ENCODE assay signal across 1 cellular context in the genomic region with DNA sequence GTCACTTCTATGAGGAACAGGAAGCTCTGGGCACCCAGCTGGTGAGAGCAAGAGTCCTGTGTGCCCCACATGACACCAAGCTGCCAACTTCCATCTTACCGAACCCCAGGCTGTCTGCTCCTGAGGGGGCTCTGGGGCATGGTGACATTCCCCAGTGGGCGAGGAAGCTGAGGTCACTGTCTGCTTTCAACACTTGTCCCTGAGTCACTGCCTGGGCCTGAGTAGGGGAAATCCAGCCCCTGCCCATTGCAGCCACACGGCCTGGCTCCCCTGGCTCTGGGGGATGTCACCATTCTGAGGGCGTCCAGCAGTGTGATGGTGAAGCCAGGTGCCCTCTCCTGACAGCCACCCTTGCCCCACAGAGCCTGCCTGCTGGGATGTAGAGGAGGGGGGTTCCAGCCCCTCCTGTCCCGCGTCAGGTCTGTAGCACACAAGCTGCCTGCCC.
TF ChIP-seq lines count a peak whose summit lies in the region.

No MANE protein-coding gene starts in this region.

TF ChIP-seq in GM23338, 12 proteins besides CTCF, POLR2A, EP300 and RAD21 (continued from another document):
- no peak for TF ChIP-seq REST (IDR thresholded peaks at IDR 0.05; ENCODE audit: unreplicated experiment)
TF ChIP-seq in GM23338: peak in this region for 0.
